18 cellular contexts compared by ENCODE assay signal in the genomic region with DNA sequence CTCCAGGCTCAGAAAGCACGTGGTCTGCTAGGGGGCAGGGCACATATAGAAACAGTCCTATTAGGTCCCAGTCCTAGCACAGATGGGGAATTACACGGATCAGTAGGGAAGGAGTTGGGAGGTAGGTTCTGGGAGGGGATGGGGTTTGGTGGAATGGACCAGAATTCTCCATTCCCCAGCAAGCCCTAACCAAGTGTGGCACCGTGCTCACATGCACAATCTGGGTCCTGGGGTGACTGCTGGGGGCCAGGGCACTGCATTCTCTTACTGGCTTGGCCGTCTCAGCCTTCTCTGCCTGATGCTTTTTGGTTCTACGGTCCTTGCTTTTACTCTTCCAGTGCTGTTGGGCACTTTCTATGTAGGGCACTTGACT. TPM values are rescaled to one million over a fixed set of nuclear protein-coding genes. Genes with fewer than 3 reads are reported as not detected.
DNase-seq lines count a peak whose midpoint lies in the region; ATAC-seq and TF ChIP-seq lines count a peak whose summit lies in the region.
"Had no signal": no experiment of that assay in that cellular context is flagged by ENCODE, and none has a peak within 500 bp of the region (broad histone marks: within the 10 kb centered on the region; RNA-seq: fewer than 3 reads in every experiment).

No MANE protein-coding gene starts in this region.

- H3F3A ChIP-seq in smooth muscle cell (ENCODE audit: low read depth) = peaks cover 12% of the 10 kb centered on the region

- TF ChIP-seq CTCF in H9 (conservative IDR thresholded peaks at IDR 0.05) (no peak), RWPE1 (conservative IDR thresholded peaks at IDR 0.05; ENCODE audit: low read depth) (no peak), hepatocyte (IDR thresholded peaks at IDR 0.05; ENCODE audit: poor library complexity) (no peak), smooth muscle cell (IDR thresholded peaks at IDR 0.05; ENCODE audit: borderline replicate concordance, insufficient read depth, poor library complexity, severe bottlenecking) (no peak), tibial artery (IDR thresholded peaks at IDR 0.05) (no peak)

- intact Hi-C loops in tibial artery (cut with DNase I; ENCODE audit: low total_unique reads) = loop anchor here (10.0 kb wide), 1 partner anchor 208 kb away; the partner anchor contains the start of gene BATF3

- no CpG with 5 or more reads among the region's 5 CpGs for WGBS in H9 (ENCODE audit: extremely low coverage, insufficient read length, low lambda C conversion rate)
- WGBS in hepatocyte (ENCODE audit: low lambda C conversion rate, missing lambda C conversion rate) = 82% methylated on average over 5 of the region's 5 CpGs
- WGBS in smooth muscle cell (ENCODE audit: low lambda C conversion rate) = 87% methylated on average over 5 of the region's 5 CpGs

- peak overlapping the region in 1 of 3 experiments; percentile 49; a peak in 2 of 7 replicates for H3K27ac Mint-ChIP-seq in H9
- H3K27ac Mint-ChIP-seq: activated naive CD8-positive, alpha-beta T cell treated with anti-CD3 and anti-CD28 coated beads, Interleukin-2, amount 10 ng/mL, durations not matched to agents 7 days and 5 days; activated T-cell treated with anti-CD3 and anti-CD28 coated beads, Interleukin-2, amount 50 U/mL, for 72 hours; B cell; effector memory CD8-positive, alpha-beta T cell; IgD-negative memory B cell had no signal

- H3K4me3 ChIP-seq in hepatocyte (no peak overlapping the region), smooth muscle cell (no peak overlapping the region), tibial artery (no peak overlapping the region)
- H3K4me3 ChIP-seq: right atrium auricular region had no signal

- H2AK5ac ChIP-seq in H9 (ENCODE audit: insufficient read length, low read length) = no peak overlapping the region

- H3K27ac ChIP-seq in H9 (ENCODE audit: insufficient read length, low read depth, low read length) (no peak overlapping the region), RWPE1 (peak overlapping the region; percentile 63), hepatocyte (peak overlapping the region; percentile 80), smooth muscle cell (ENCODE audit: low read depth) (peak overlapping the region; percentile 88), tibial artery (peak overlapping the region in 1 of 2 donors; percentile 41)
- H3K27ac ChIP-seq: right atrium auricular region had no signal

- H3K4me1 ChIP-seq in H9 (ENCODE audit: insufficient read depth, low read length) (no peaks in the 10 kb centered on the region), hepatocyte (ENCODE audit: insufficient read depth) (peaks cover 27% of the 10 kb centered on the region), smooth muscle cell (ENCODE audit: low read depth) (peaks cover 7% of the 10 kb centered on the region), tibial artery (peaks cover 4 to 46% (median 16%) of the 10 kb centered on the region in 4 donors)

- H3K9ac ChIP-seq in H9 (ENCODE audit: extremely low read depth, insufficient read length, low read length) (no peak overlapping the region), smooth muscle cell (ENCODE audit: low read depth) (peak overlapping the region; percentile 83)

- H3K36me3 ChIP-seq in hepatocyte (replicated peaks; ENCODE audit: insufficient read depth, low read depth) = no peaks in the 10 kb centered on the region
- no peaks in the 10 kb centered on the region for H3K36me3 ChIP-seq in smooth muscle cell (ENCODE audit: low read depth)
- no peaks in the 10 kb centered on the region for H3K36me3 ChIP-seq in tibial artery
- H3K36me3 ChIP-seq: right atrium auricular region had no signal

- H3K36me3 Mint-ChIP-seq in H9 (ENCODE audit: insufficient read depth in 1 of 3, low read depth in 3 of 3) = no peaks in the 10 kb centered on the region
- H3K36me3 Mint-ChIP-seq: activated naive CD8-positive, alpha-beta T cell treated with anti-CD3 and anti-CD28 coated beads, Interleukin-2, amount 10 ng/mL, durations not matched to agents 7 days and 5 days had no signal

- no peak overlapping the region for H3K4me3 Mint-ChIP-seq in H9
- H3K4me3 Mint-ChIP-seq: activated naive CD8-positive, alpha-beta T cell treated with anti-CD3 and anti-CD28 coated beads, Interleukin-2, amount 10 ng/mL, durations not matched to agents 7 days and 5 days; activated T-cell treated with anti-CD3 and anti-CD28 coated beads, Interleukin-2, amount 50 U/mL, for 72 hours; B cell; central memory CD8-positive, alpha-beta T cell; effector memory CD8-positive, alpha-beta T cell; IgD-negative memory B cell had no signal

- H4K8ac ChIP-seq in H9 (replicated peaks; ENCODE audit: insufficient read length, low read depth, low read length) = no peak overlapping the region

- H3K27me3 Mint-ChIP-seq in H9 (ENCODE audit: low read depth) = peaks cover 2% of the 10 kb centered on the region; the same call in 1 of the 2 replicates

- no peak overlapping the region for H2BK12ac ChIP-seq in H9 (ENCODE audit: insufficient read length, low read depth, low read length)

- no peak overlapping the region for H3K56ac ChIP-seq in H9 (ENCODE audit: insufficient read length, low read depth, low read length)

- no peaks in the 10 kb centered on the region for H3K9me2 ChIP-seq in hepatocyte (replicated peaks; ENCODE audit: insufficient read depth)

- CTCF ChIA-PET in RWPE1 (lab: Yijun Ruan, JAX) = no interaction called here

- ATAC-seq in GM21529 (IDR thresholded peaks at IDR 0.05; ENCODE audit: unreplicated experiment) = no peak

- H3K18ac ChIP-seq in H9 (ENCODE audit: insufficient read length, low read depth, low read length) = peak overlapping the region; percentile 16

- no peaks in the 10 kb centered on the region for H4K20me1 ChIP-seq in H9 (ENCODE audit: control insufficient read depth, insufficient read depth, insufficient read length)
- no peaks in the 10 kb centered on the region for H4K20me1 ChIP-seq in hepatocyte (ENCODE audit: insufficient read depth, poor library complexity, severe bottlenecking)
- H4K20me1 ChIP-seq in smooth muscle cell (ENCODE audit: low read depth) = no peaks in the 10 kb centered on the region

- no peaks in the 10 kb centered on the region for H3K27me3 ChIP-seq in H9 (ENCODE audit: insufficient read depth, low read length)
- H3K27me3 ChIP-seq in hepatocyte = no peaks in the 10 kb centered on the region
- H3K27me3 ChIP-seq in smooth muscle cell (ENCODE audit: low read depth) = no peaks in the 10 kb centered on the region
- no peaks in the 10 kb centered on the region for H3K27me3 ChIP-seq in tibial artery
- H3K27me3 ChIP-seq: right atrium auricular region had no signal

- H3K4me2 ChIP-seq in H9 (ENCODE audit: insufficient read depth, insufficient read length, low read length) = no peak overlapping the region
- no peak overlapping the region for H3K4me2 ChIP-seq in hepatocyte
- no peak overlapping the region for H3K4me2 ChIP-seq in smooth muscle cell

- H3K79me2 ChIP-seq in H9 (ENCODE audit: insufficient read depth, low read length) (no peaks in the 10 kb centered on the region), hepatocyte (no peaks in the 10 kb centered on the region), smooth muscle cell (ENCODE audit: low read depth) (no peaks in the 10 kb centered on the region)

- H4K5ac ChIP-seq in H9 (ENCODE audit: insufficient read length, low read depth, low read length) = no peak overlapping the region

- H4K91ac ChIP-seq in H9 (ENCODE audit: insufficient read length, low read depth, low read length) = no peak overlapping the region

- H3K4ac ChIP-seq in H9 (ENCODE audit: low read depth, low read length) = no peak overlapping the region

- 0 out of 2 replicates have a peak overlapping the region, but pooled peaks have one; percentile 31 for H3K14ac ChIP-seq in H9 (ENCODE audit: insufficient read depth, low read length)

- H3K9me3 ChIP-seq in H9 (ENCODE audit: control insufficient read depth, low read depth, low read length) (no peaks in the 10 kb centered on the region), hepatocyte (ENCODE audit: low read depth) (no peaks in the 10 kb centered on the region), smooth muscle cell (replicated peaks; ENCODE audit: low read depth) (no peaks in the 10 kb centered on the region), tibial artery (no peaks in the 10 kb centered on the region)
- H3K9me3 ChIP-seq: right atrium auricular region had no signal

- no peak overlapping the region for H2BK120ac ChIP-seq in H9 (ENCODE audit: low read depth, low read length, poor library complexity, severe bottlenecking)

- peaks cover 12 to 27% of the 10 kb centered on the region in 2 experiments for H3K4me1 Mint-ChIP-seq in H9
- H3K4me1 Mint-ChIP-seq: B cell, IgD-negative memory B cell had no signal

- H2BK15ac ChIP-seq in H9 (ENCODE audit: low read depth, low read length) = no peak overlapping the region

- no peak overlapping the region for H2BK20ac ChIP-seq in H9 (ENCODE audit: low read depth, low read length, poor library complexity, severe bottlenecking)

- H2AFZ ChIP-seq in H9 (ENCODE audit: low read length) (no peak overlapping the region), hepatocyte (no peak overlapping the region), smooth muscle cell (ENCODE audit: low read depth) (no peak overlapping the region)

- no peak overlapping the region for H3T11ph ChIP-seq in H9 (ENCODE audit: low read length)

- no peaks in the 10 kb centered on the region for H3K9me3 Mint-ChIP-seq in H9
- H3K9me3 Mint-ChIP-seq: activated naive CD8-positive, alpha-beta T cell treated with anti-CD3 and anti-CD28 coated beads, Interleukin-2, amount 10 ng/mL, durations not matched to agents 7 days and 5 days; activated T-cell treated with anti-CD3 and anti-CD28 coated beads, Interleukin-2, amount 50 U/mL, for 72 hours; central memory CD8-positive, alpha-beta T cell; effector memory CD8-positive, alpha-beta T cell; IgD-negative memory B cell had no signal

- H3K23me2 ChIP-seq in H9 (ENCODE audit: insufficient read length, low read depth, low read length, poor library complexity, severe bottlenecking) = no peaks in the 10 kb centered on the region

- no peaks in the 10 kb centered on the region for H3K79me1 ChIP-seq in H9 (ENCODE audit: insufficient read depth, low read depth, low read length, poor library complexity, severe bottlenecking)

- H2BK5ac ChIP-seq in H9 (ENCODE audit: insufficient read length, low read length) = no peak overlapping the region

- DNase-seq in H9 = no peak
- no peak for DNase-seq in RWPE1 (ENCODE audit: low spot score)
- no peak for DNase-seq in hepatocyte (ENCODE audit: low spot score)
- DNase-seq in smooth muscle cell (lab: John Stamatoyannopoulos, UW; ENCODE audit: unreplicated experiment) = no peak
- DNase-seq in tibial artery = no peak
- DNase-seq in kidney glomerular epithelial cell (lab: John Stamatoyannopoulos, UW) = no peak
- no peak for DNase-seq in occipital lobe (lab: John Stamatoyannopoulos, UW)
- DNase-seq: activated CD4-positive, alpha-beta T cell treated with anti-CD3 and anti-CD28 coated beads, Interleukin-2, amount 50 U/mL, for 48 hours; activated naive CD8-positive, alpha-beta T cell treated with anti-CD3 and anti-CD28 coated beads, Interleukin-2, amount 10 ng/mL, durations not matched to agents 7 days and 5 days; effector memory CD8-positive, alpha-beta T cell; NCI-H1048; stimulated activated CD4-positive, alpha-beta T cell treated with anti-CD3 and anti-CD28 coated beads, Interleukin-1b, Interleukin-23, amount 100 ng/mL, for 48 hours had no signal

- no peak overlapping the region for H3K23ac ChIP-seq in H9 (ENCODE audit: insufficient read length, low read depth, low read length)

- POLR2A ChIA-PET in RWPE1 (lab: Yijun Ruan, JAX; ENCODE audit: low non-redundant PET) = no interaction called here

RNA-seq across cellular contexts. Expression of gene NENF, which starts 53.9 kb away (rescaled TPM):
- 28.3 and 28.4 TPM in 2 replicates for total RNA-seq in H9 (2021)
- 45.4 and 52.3 TPM in 2 replicates for total RNA-seq in hepatocyte
- polyA plus RNA-seq in hepatocyte = 115 and 144 TPM in 2 replicates
- 53.8 and 53.9 TPM in 2 replicates for total RNA-seq in smooth muscle cell
- 90.7 and 103 TPM in 2 replicates for polyA plus RNA-seq in smooth muscle cell
- total RNA-seq in occipital lobe = 14.8 TPM
